Comparison of ENCODE assay signal across 28 cellular contexts in genomic region chr7:80682744-80683143, GRCh38. TPM values are rescaled to one million over a fixed set of nuclear protein-coding genes. Genes with fewer than 3 reads are reported as not detected.
"Had no signal": no experiment of that assay in that cellular context is flagged by ENCODE, and none has a peak within 500 bp of the region (broad histone marks: within the 10 kb centered on the region; RNA-seq: fewer than 3 reads in every experiment).

No MANE protein-coding gene starts in this region.

- H3K36me3 Mint-ChIP-seq: activated naive CD8-positive, alpha-beta T cell had no signal

- H3K9me3 Mint-ChIP-seq: activated CD8-positive, alpha-beta T cell treated with anti-CD3 and anti-CD28 coated beads for 36 hours; activated T-cell treated with anti-CD3 and anti-CD28 coated beads, Interleukin-2, amount 50 U/mL, for 4 hours; activated T-helper 17 cell treated with anti-CD3 and anti-CD28 coated beads, Interleukin-2, amount 50 U/mL, for 72 hours had no signal

- H3K4me1 Mint-ChIP-seq: activated T-helper 17 cell treated with anti-CD3 and anti-CD28 coated beads, Interleukin-2, amount 50 U/mL, for 72 hours had no signal

- H3K36me3 ChIP-seq: gastrocnemius medialis had no signal

- H3K27me3 Mint-ChIP-seq: activated CD8-positive, alpha-beta T cell treated with anti-CD3 and anti-CD28 coated beads for 36 hours; activated naive CD8-positive, alpha-beta T cell; activated T-helper 17 cell treated with anti-CD3 and anti-CD28 coated beads, Interleukin-2, amount 50 U/mL, for 72 hours; effector memory CD8-positive, alpha-beta T cell had no signal

- H3K27me3 ChIP-seq: body of pancreas, esophagus muscularis mucosa, foreskin keratinocyte, gastrocnemius medialis, heart left ventricle had no signal

- ATAC-seq: activated CD8-positive, alpha-beta T cell treated with anti-CD3 and anti-CD28 coated beads for 36 hours; activated T-cell treated with anti-CD3 and anti-CD28 coated beads, Interleukin-2, amount 50 U/mL, for 4 hours; activated T-helper 17 cell treated with anti-CD3 and anti-CD28 coated beads, Interleukin-2, amount 50 U/mL, for 72 hours; body of pancreas; effector memory CD8-positive, alpha-beta T cell; foreskin keratinocyte; gastrocnemius medialis; heart left ventricle had no signal

- H3K4me1 ChIP-seq: body of pancreas, esophagus muscularis mucosa, foreskin keratinocyte had no signal

- H3K4me3 ChIP-seq: body of pancreas, esophagus muscularis mucosa, gastrocnemius medialis, heart left ventricle had no signal

- H3K27ac Mint-ChIP-seq: activated CD8-positive, alpha-beta T cell treated with anti-CD3 and anti-CD28 coated beads for 36 hours; activated naive CD8-positive, alpha-beta T cell; activated T-helper 17 cell treated with anti-CD3 and anti-CD28 coated beads, Interleukin-2, amount 50 U/mL, for 72 hours; effector memory CD8-positive, alpha-beta T cell had no signal

- H3K4me3 Mint-ChIP-seq: activated CD8-positive, alpha-beta T cell treated with anti-CD3 and anti-CD28 coated beads for 36 hours; activated naive CD8-positive, alpha-beta T cell; activated T-cell treated with anti-CD3 and anti-CD28 coated beads, Interleukin-2, amount 50 U/mL, for 4 hours; activated T-helper 17 cell treated with anti-CD3 and anti-CD28 coated beads, Interleukin-2, amount 50 U/mL, for 72 hours; effector memory CD8-positive, alpha-beta T cell had no signal

- H3K9me3 ChIP-seq: body of pancreas, gastrocnemius medialis had no signal

- H3K27ac ChIP-seq: body of pancreas, esophagus muscularis mucosa, foreskin keratinocyte, gastrocnemius medialis, heart left ventricle had no signal

- DNase-seq: activated CD4-positive, alpha-beta T cell treated with anti-CD3 and anti-CD28 coated beads for 1 hour; activated CD4-positive, alpha-beta T cell treated with anti-CD3 and anti-CD28 coated beads for 4 hours; activated CD4-positive, alpha-beta T cell treated with anti-CD3 and anti-CD28 coated beads, Interleukin-2, amount 50 U/mL, for 1 hour; activated CD4-positive, alpha-beta T cell treated with anti-CD3 and anti-CD28 coated beads, Interleukin-2, amount 50 U/mL, for 48 hours; activated CD8-positive, alpha-beta memory T cell treated with anti-CD3 and anti-CD28 coated beads for 24 hours; activated CD8-positive, alpha-beta T cell treated with anti-CD3 and anti-CD28 coated beads for 36 hours; activated effector memory CD4-positive, alpha-beta T cell treated with Interleukin-2 at 50 U/mL for 16 hours; activated gamma-delta T cell treated with Interleukin-2 at 50 U/mL for 16 hours; activated naive CD4-positive, alpha-beta T cell treated with anti-CD3 and anti-CD28 coated beads, Interleukin-2, amount 50 U/mL, for 16 hours; activated naive CD4-positive, alpha-beta T cell treated with Interleukin-2 at 50 U/mL for 16 hours; activated T-cell treated with anti-CD3 and anti-CD28 coated beads, Interleukin-2, amount 50 U/mL, for 4 hours; amniotic stem cell; anterior cingulate cortex; body of pancreas; caudate nucleus; cortex of kidney; dermis blood vessel endothelial cell; effector CD4-positive, alpha-beta T cell; effector memory CD8-positive, alpha-beta T cell; erythroblast; foreskin keratinocyte; gastrocnemius medialis; glutamatergic neuron; heart left ventricle; T-helper 2 cell had no signal

RNA-seq across cellular contexts. Expression of gene CD36, which starts 44.3 kb away (rescaled TPM):
- total RNA-seq: activated CD8-positive, alpha-beta T cell treated with anti-CD3 and anti-CD28 coated beads for 36 hours; activated T-helper 17 cell treated with anti-CD3 and anti-CD28 coated beads, Interleukin-2, amount 50 U/mL, for 72 hours; foreskin keratinocyte had no signal
